ENCODE assay signal across 34 cellular contexts in genomic region chr13:19252381-19252780, GRCh38.
"Had no signal": no experiment of that assay in that cellular context is flagged by ENCODE, and none has a peak within 500 bp of the region (broad histone marks: within the 10 kb centered on the region; RNA-seq: fewer than 3 reads in every experiment).

No MANE protein-coding gene starts in this region.

- ATAC-seq: activated naive CD4-positive, alpha-beta T cell treated with anti-CD3 and anti-CD28 coated beads, Interleukin-2, amount 50 U/mL, for 72 hours; activated naive CD8-positive, alpha-beta T cell treated with anti-CD3 and anti-CD28 coated beads, Interleukin-2, amount 50 U/mL, for 24 hours; activated T-cell treated with anti-CD3 and anti-CD28 coated beads, Interleukin-2, amount 50 U/mL, for 4 hours; activated T-cell treated with anti-CD3 and anti-CD28 coated beads, Interleukin-2, amount 50 U/mL, for 72 hours; activated T-helper 17 cell treated with anti-CD3 and anti-CD28 coated beads, Interleukin-2, amount 50 U/mL, for 72 hours; body of pancreas had no signal

- H3K4me3 ChIP-seq: adrenal gland, ascending aorta, body of pancreas, breast epithelium, cardiac muscle cell had no signal

- H3K4me1 ChIP-seq: adrenal gland, ascending aorta, body of pancreas, breast epithelium had no signal

- FAIRE-seq: astrocyte, bronchial epithelial cell had no signal

- H3K36me3 ChIP-seq: adrenal gland, ascending aorta, brain microvascular endothelial cell, breast epithelium, cardiac muscle cell had no signal

- H3K9me3 ChIP-seq: adrenal gland, ascending aorta, body of pancreas, breast epithelium had no signal

- DNase-seq: activated effector memory CD4-positive, alpha-beta T cell treated with anti-CD3 and anti-CD28 coated beads, Interleukin-2, amount 50 U/mL, for 16 hours; activated effector memory CD4-positive, alpha-beta T cell treated with Interleukin-2 at 50 U/mL for 16 hours; activated gamma-delta T cell; activated gamma-delta T cell treated with Interleukin-2 at 50 U/mL for 16 hours; activated naive CD4-positive, alpha-beta T cell; activated naive CD4-positive, alpha-beta T cell treated with anti-CD3 and anti-CD28 coated beads for 36 hours; activated naive CD4-positive, alpha-beta T cell treated with anti-CD3 and anti-CD28 coated beads, Interleukin-2, amount 10 ng/mL, durations not matched to agents 7 days and 5 days; activated naive CD4-positive, alpha-beta T cell treated with anti-CD3 and anti-CD28 coated beads, Interleukin-2, amount 50 U/mL, for 16 hours; activated naive CD4-positive, alpha-beta T cell treated with Interleukin-2 at 50 U/mL for 16 hours; activated naive CD8-positive, alpha-beta T cell treated with anti-CD3 and anti-CD28 coated beads for 36 hours; activated naive CD8-positive, alpha-beta T cell treated with anti-CD3 and anti-CD28 coated beads, Interleukin-2, amount 10 ng/mL, durations not matched to agents 7 days and 5 days; activated naive CD8-positive, alpha-beta T cell treated with anti-CD3 and anti-CD28 coated beads, Interleukin-2, amount 50 U/mL, for 24 hours; activated T-cell treated with anti-CD3 and anti-CD28 coated beads, Interleukin-2, amount 50 U/mL, for 1 hour; activated T-cell treated with anti-CD3 and anti-CD28 coated beads, Interleukin-2, amount 50 U/mL, for 24 hours; activated T-cell treated with anti-CD3 and anti-CD28 coated beads, Interleukin-2, amount 50 U/mL, for 4 hours; activated T-cell treated with anti-CD3 and anti-CD28 coated beads, Interleukin-2, amount 50 U/mL, for 48 hours; activated T-cell treated with anti-CD3 and anti-CD28 coated beads, Interleukin-2, amount 50 U/mL, for 72 hours; adrenal gland; amniotic stem cell; amygdala; anterior cingulate cortex; aorta; body of pancreas; brain microvascular endothelial cell; caudate nucleus; central memory CD4-positive, alpha-beta T cell; cerebellar nuclear complex had no signal

- H3K27ac ChIP-seq: adrenal gland, ascending aorta, body of pancreas, brain microvascular endothelial cell, breast epithelium, cardiac muscle cell had no signal

- H3K27me3 ChIP-seq: adrenal gland, ascending aorta, body of pancreas, brain microvascular endothelial cell, breast epithelium, cardiac muscle cell had no signal
